8 cellular contexts compared by ENCODE assay signal in the genomic region with DNA sequence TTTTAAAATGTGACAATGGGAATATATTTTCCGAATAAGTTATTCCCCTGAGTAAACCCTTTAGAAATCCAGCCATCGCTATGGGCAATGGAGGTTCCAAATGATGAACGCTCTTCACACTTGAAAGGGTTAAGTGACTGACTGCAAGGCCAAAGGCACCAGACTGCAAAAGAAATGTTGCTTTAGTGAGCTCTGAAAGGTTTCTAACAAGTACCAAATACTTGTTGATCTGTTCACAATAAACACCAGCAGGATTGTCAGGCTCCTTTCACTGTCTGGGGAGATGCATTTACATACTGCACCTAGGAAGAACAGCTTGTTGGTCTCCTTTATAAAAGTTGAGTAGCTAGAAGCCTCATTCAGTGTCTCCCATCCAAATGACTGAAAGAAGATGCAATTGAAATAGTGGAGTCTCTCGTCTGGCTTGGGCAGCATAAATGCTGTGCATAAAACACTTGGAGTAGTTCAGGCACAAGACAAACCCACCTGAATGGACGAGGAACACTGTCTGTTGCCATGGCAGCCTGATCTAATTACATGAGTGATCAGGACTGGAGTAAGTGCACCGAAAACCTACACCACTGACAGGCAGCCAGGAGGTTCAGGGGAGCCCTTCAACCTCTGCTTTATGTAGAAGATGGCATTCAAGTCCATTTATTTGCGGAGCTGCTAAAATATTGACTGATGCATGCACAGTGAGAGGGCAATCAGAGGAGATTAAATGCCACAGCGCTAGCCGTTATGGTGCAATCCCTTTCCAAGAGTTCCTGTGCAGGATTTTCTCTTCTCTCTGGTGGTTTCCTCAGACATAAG. TPM values are rescaled to one million over a fixed set of nuclear protein-coding genes. Genes with fewer than 3 reads are reported as not detected.
DNase-seq lines count a peak whose midpoint lies in the region; ATAC-seq lines count a peak whose summit lies in the region.

No MANE protein-coding gene starts in this region.

- POLR2A ChIA-PET in naive thymus-derived CD8-positive, alpha-beta T cell (lab: Charles Lee), result interaction anchor here (1.0 to 1.1 kb wide), 3 partner anchors 11 to 19 kb away, joined by 3 to 4 read pairs (median 3); no protein-coding TSS in a partner anchor

- peak overlapping the region; percentile 98 for H3K4me3 Mint-ChIP-seq in dendritic cell treated with granulocyte-macrophage colony-stimulating factor and Interleukin-4, amounts not matched to agents 40 ng/mL and 50 ng/mL, for 4 days
- peak overlapping the region; percentile 66 to 97 (median 90) for H3K4me3 Mint-ChIP-seq in naive thymus-derived CD8-positive, alpha-beta T cell

- no peaks in the 10 kb centered on the region for H3K27me3 Mint-ChIP-seq in dendritic cell treated with granulocyte-macrophage colony-stimulating factor and Interleukin-4, amounts not matched to agents 40 ng/mL and 50 ng/mL, for 4 days
- H3K27me3 Mint-ChIP-seq in naive thymus-derived CD8-positive, alpha-beta T cell, result peaks cover 0 to 3% (median 0%) of the 10 kb centered on the region in 5 donors

- H3K36me3 Mint-ChIP-seq in dendritic cell treated with granulocyte-macrophage colony-stimulating factor and Interleukin-4, amounts not matched to agents 40 ng/mL and 50 ng/mL, for 4 days (ENCODE audit: low read depth), result peaks cover 62% of the 10 kb centered on the region
- peaks cover 0 to under 1% (median 0%) of the 10 kb centered on the region in 3 donors for H3K36me3 Mint-ChIP-seq in naive thymus-derived CD8-positive, alpha-beta T cell

- H3K4me1 Mint-ChIP-seq in dendritic cell treated with granulocyte-macrophage colony-stimulating factor and Interleukin-4, amounts not matched to agents 40 ng/mL and 50 ng/mL, for 4 days (ENCODE audit: low read depth), result peaks cover 51% of the 10 kb centered on the region
- peaks cover 22 to 53% (median 43%) of the 10 kb centered on the region in 4 donors for H3K4me1 Mint-ChIP-seq in naive thymus-derived CD8-positive, alpha-beta T cell

- intact Hi-C loops in dendritic cell treated with granulocyte-macrophage colony-stimulating factor and Interleukin-4, amounts not matched to agents 40 ng/mL and 50 ng/mL, for 4 days (cut with micrococcal nuclease), result loop anchor here (5.0 kb wide), 1 partner anchor 171 kb away; no protein-coding TSS in a partner anchor

- ATAC-seq in naive thymus-derived CD8-positive, alpha-beta T cell, result no peak
- no peak for ATAC-seq in GM18861 (IDR thresholded peaks at IDR 0.05; ENCODE audit: unreplicated experiment)

- H3K9me3 Mint-ChIP-seq in dendritic cell treated with granulocyte-macrophage colony-stimulating factor and Interleukin-4, amounts not matched to agents 40 ng/mL and 50 ng/mL, for 4 days, result no peaks in the 10 kb centered on the region
- H3K9me3 Mint-ChIP-seq in naive thymus-derived CD8-positive, alpha-beta T cell, result no peaks in the 10 kb centered on the region

- DNase-seq in NCI-H1436 (lab: John Stamatoyannopoulos, UW) (peak; percentile 46), NCI-H1436 treated with DMSO at 0.1 percent for 48 hours (lab: John Stamatoyannopoulos, UW) (no peak), NCI-H82 (lab: John Stamatoyannopoulos, UW) (peak; percentile 94), NCI-H2171 treated with DMSO at 0.1 percent for 48 hours (lab: John Stamatoyannopoulos, UW) (no peak)
- DNase-seq in naive thymus-derived CD8-positive, alpha-beta T cell, result peak in 6 of 10 donors; percentile 9 to 65 (median 24)
- no peak for DNase-seq in stimulated activated CD4-positive, alpha-beta T cell treated with anti-CD3 and anti-CD28 coated beads, Interleukin-4, amount 100 ng/mL, for 24 hours

- peak overlapping the region; percentile 99 for H3K27ac Mint-ChIP-seq in dendritic cell treated with granulocyte-macrophage colony-stimulating factor and Interleukin-4, amounts not matched to agents 40 ng/mL and 50 ng/mL, for 4 days
- peak overlapping the region; percentile 89 to 99 (median 96) for H3K27ac Mint-ChIP-seq in naive thymus-derived CD8-positive, alpha-beta T cell

RNA-seq across cellular contexts. Expression of gene ATXN1, which starts 2.9 kb away (rescaled TPM):
- 10 to 100 TPM; 39.8 to 42.3 TPM for total RNA-seq in naive thymus-derived CD8-positive, alpha-beta T cell
- 1 to 10 TPM; 2.7 to 8.2 (median 4.0) TPM for polyA plus RNA-seq in naive thymus-derived CD8-positive, alpha-beta T cell

Comparison
In these comparisons a context has a peak if more than half of its experiments do, and no peak if none do; other contexts are left out.
1. DNase-seq: peak in NCI-H1436 (single experiment), NCI-H82 (single experiment) and naive thymus-derived CD8-positive, alpha-beta T cell (6 of 10); none in NCI-H1436 treated with DMSO at 0.1 percent for 48 hours (single experiment), NCI-H2171 treated with DMSO at 0.1 percent for 48 hours (single experiment) and stimulated activated CD4-positive, alpha-beta T cell treated with anti-CD3 and anti-CD28 coated beads, Interleukin-4, amount 100 ng/mL, for 24 hours (single experiment).